ENCODE assay signal across 8 cellular contexts in genomic region chr15:74787251-74788041, GRCh38. TPM values are rescaled to one million over a fixed set of nuclear protein-coding genes. Genes with fewer than 3 reads are reported as not detected.
DNase-seq lines count a peak whose midpoint lies in the region; ATAC-seq and TF ChIP-seq lines count a peak whose summit lies in the region.

No MANE protein-coding gene starts in this region.

- H3K27ac Mint-ChIP-seq in activated naive CD8-positive, alpha-beta T cell treated with anti-CD3 and anti-CD28 coated beads, Interleukin-2, amount 50 U/mL, for 24 hours: peak overlapping the region; percentile 99

- H3K36me3 Mint-ChIP-seq in activated naive CD8-positive, alpha-beta T cell treated with anti-CD3 and anti-CD28 coated beads, Interleukin-2, amount 50 U/mL, for 24 hours (ENCODE audit: low read depth): peaks cover 67% of the 10 kb centered on the region

- peaks cover 100% of the 10 kb centered on the region for H3K4me1 ChIP-seq in left ventricle myocardium inferior
- H3K4me1 ChIP-seq in spleen: peaks cover 87 to 100% (median 97%) of the 10 kb centered on the region in 6 donors

- H3K27ac ChIP-seq in left ventricle myocardium inferior (replicated peaks): peak overlapping the region; percentile 98
- peak overlapping the region; percentile 94 to 99 (median 96) for H3K27ac ChIP-seq in spleen

- H3K36me3 ChIP-seq in left ventricle myocardium inferior (no peaks in the 10 kb centered on the region), spleen (peaks cover 0 to 38% (median 0%) of the 10 kb centered on the region in 6 donors)

- no peaks in the 10 kb centered on the region for H3K9me3 ChIP-seq in left ventricle myocardium inferior (replicated peaks)
- no peaks in the 10 kb centered on the region for H3K9me3 ChIP-seq in spleen

- H3K4me3 ChIP-seq in left ventricle myocardium inferior: peak overlapping the region; percentile 45
- H3K4me3 ChIP-seq in spleen: peak overlapping the region in 7 of 8 donors; percentile 46 to 98 (median 52)

- 2 to 18% (median 13%) methylated on average over 10 to 13 of the region's 13 CpGs for WGBS in spleen, 5 donors

- intact Hi-C loops in left ventricle myocardium inferior (cut with micrococcal nuclease) (no loop called here), spleen (cut with DNase I; ENCODE audit: low total_unique reads) (no loop called here)

- ATAC-seq in GM19438 (IDR thresholded peaks at IDR 0.05; ENCODE audit: low read depth, unreplicated experiment) (peak; percentile 33), HG03521 (IDR thresholded peaks at IDR 0.05; ENCODE audit: unreplicated experiment) (peak; percentile 48)
- peak; percentile 70 for ATAC-seq in activated naive CD8-positive, alpha-beta T cell treated with anti-CD3 and anti-CD28 coated beads, Interleukin-2, amount 50 U/mL, for 24 hours

- peak in 1 of 3 donors; percentile 26 for TF ChIP-seq POLR2A in spleen (IDR thresholded peaks at IDR 0.05)

- DNase-seq in CD1c-positive myeloid dendritic cell (ENCODE audit: extremely low spot score) (peak; percentile 96), T follicular helper cell (ENCODE audit: low read depth) (peak; percentile 89), left ventricle myocardium inferior (peak; percentile 57), spleen (peak; percentile 97), NCI-H146 treated with DMSO at 0.1 percent for 48 hours (lab: John Stamatoyannopoulos, UW; ENCODE audit: unreplicated experiment) (no peak)
- DNase-seq in activated naive CD8-positive, alpha-beta T cell treated with anti-CD3 and anti-CD28 coated beads, Interleukin-2, amount 50 U/mL, for 24 hours: peak; percentile 92

- no peaks in the 10 kb centered on the region for H3K9me3 Mint-ChIP-seq in activated naive CD8-positive, alpha-beta T cell treated with anti-CD3 and anti-CD28 coated beads, Interleukin-2, amount 50 U/mL, for 24 hours

- TF ChIP-seq CTCF in left ventricle myocardium inferior (IDR thresholded peaks at IDR 0.05; ENCODE audit: borderline replicate concordance) (peak; percentile 55), spleen (IDR thresholded peaks at IDR 0.05 in 8 of 11, conservative IDR thresholded peaks at IDR 0.05 in 3 of 11) (peak; percentile 68 to 90 (median 84))

- H3K4me1 Mint-ChIP-seq in activated naive CD8-positive, alpha-beta T cell treated with anti-CD3 and anti-CD28 coated beads, Interleukin-2, amount 50 U/mL, for 24 hours: peaks cover 73% of the 10 kb centered on the region

- H3K27me3 Mint-ChIP-seq in activated naive CD8-positive, alpha-beta T cell treated with anti-CD3 and anti-CD28 coated beads, Interleukin-2, amount 50 U/mL, for 24 hours: no peaks in the 10 kb centered on the region

- peak overlapping the region; percentile 95 for H3K4me3 Mint-ChIP-seq in activated naive CD8-positive, alpha-beta T cell treated with anti-CD3 and anti-CD28 coated beads, Interleukin-2, amount 50 U/mL, for 24 hours

- H3K27me3 ChIP-seq in left ventricle myocardium inferior (ENCODE audit: low read depth): no peaks in the 10 kb centered on the region
- H3K27me3 ChIP-seq in spleen (replicated peaks in 1 of 7): no peaks in the 10 kb centered on the region

RNA-seq across cellular contexts. Expression of gene CSK, which starts 5.6 kb away (rescaled TPM):
- total RNA-seq in left ventricle myocardium inferior (34.0 TPM), spleen (100 to 1,000 TPM; 121 to 281 (median 197) TPM)
- 100 to 1,000 TPM; 150 to 244 (median 187) TPM for polyA plus RNA-seq in spleen

RNA-seq across cellular contexts. Expression of gene LMAN1L, which starts 25.2 kb away (rescaled TPM):
- 8.1 TPM for total RNA-seq in left ventricle myocardium inferior
- total RNA-seq in spleen: 100 to 1,000 TPM in 4 of 7 donors, 10 to 100 TPM in 3; 55.3 to 164 (median 106) TPM
- polyA plus RNA-seq in spleen: 10 to 100 TPM in 2 of 3 donors, 1 to 10 TPM in 1; 2.4 to 36.8 (median 25.6) TPM

RNA-seq across cellular contexts. Expression of gene CYP1A2, which starts 38.8 kb away (rescaled TPM):
- total RNA-seq in left ventricle myocardium inferior (not detected), spleen (not detected)
- polyA plus RNA-seq in spleen: not detected

RNA-seq across cellular contexts. Expression of gene CPLX3, which starts 39.0 kb away (rescaled TPM):
- total RNA-seq in left ventricle myocardium inferior: 1.2 TPM
- 10 to 100 TPM; 17.7 to 73.7 (median 37.0) TPM for total RNA-seq in spleen
- 100 to 1,000 TPM in 2 of 3 donors, 10 to 100 TPM in 1; 28.9 to 207 (median 127) TPM for polyA plus RNA-seq in spleen

RNA-seq across cellular contexts. Expression of gene ULK3, which starts 55.5 kb away (rescaled TPM):
- total RNA-seq in left ventricle myocardium inferior (34.1 TPM), spleen (10 to 100 TPM; 51.7 to 74.6 (median 57.7) TPM)
- 10 to 100 TPM; 33.2 to 71.5 (median 64.7) TPM for polyA plus RNA-seq in spleen
